18 cellular contexts compared by ENCODE assay signal in genomic region chr2:205959528-205959927, GRCh38.
A peak's percentile ranks its signal among the peaks of the same experiment; 100 is the strongest.
DNase-seq lines count a peak whose midpoint lies in the region; FAIRE-seq and TF ChIP-seq lines count a peak whose summit lies in the region.
"Had no signal": no experiment of that assay in that cellular context is flagged by ENCODE, and none has a peak within 500 bp of the region (broad histone marks: within the 10 kb centered on the region; RNA-seq: fewer than 3 reads in every experiment).

No MANE protein-coding gene starts in this region.

- H3K23ac ChIP-seq in H1 (ENCODE audit: insufficient read length): no peak overlapping the region

- H3K56ac ChIP-seq in H1 (replicated peaks; ENCODE audit: insufficient read length, low read depth, low read length): no peak overlapping the region

- H3K9me3 ChIP-seq in H1 (ENCODE audit: insufficient read depth in 2 of 2, low read depth in 1 of 2, low read length in 1 of 2): no peaks in the 10 kb centered on the region
- H3K9me3 ChIP-seq: BLaER1, Caco-2 had no signal

- H3K4me1 ChIP-seq in H1 (replicated peaks in 1 of 4; ENCODE audit: control insufficient read depth in 3 of 4, insufficient read depth in 4 of 4, low read length in 3 of 4): peaks cover 0 to 6% (median 2%) of the 10 kb centered on the region in 4 experiments; a peak in 2 of 7 replicates
- H3K4me1 ChIP-seq: Caco-2 had no signal

- H3K9ac ChIP-seq in H1 (replicated peaks in 1 of 4; ENCODE audit: extremely low read depth in 1 of 4, low read depth in 3 of 4, low read length in 3 of 4): no peak overlapping the region
- H3K9ac ChIP-seq: BLaER1 had no signal

- no peak overlapping the region for H2BK20ac ChIP-seq in H1 (ENCODE audit: low read length)

- no peaks in the 10 kb centered on the region for H3K36me3 ChIP-seq in H1 (ENCODE audit: control insufficient read depth in 2 of 4, insufficient read depth in 4 of 4, low read length in 3 of 4)
- H3K36me3 ChIP-seq: BLaER1 had no signal

- H3K4me3 ChIP-seq in H1 (ENCODE audit: extremely low read depth in 1 of 4, insufficient read depth in 2 of 4, low read depth in 3 of 4, low read length in 4 of 4): no peak overlapping the region
- H3K4me3 ChIP-seq: BLaER1 had no signal

- CTCF ChIA-PET in H1 (lab: Charles Lee; ENCODE audit: partially characterized antibody): interaction anchor here (1.0 kb wide), 1 partner anchor 29 kb away, joined by 3 read pairs; no protein-coding TSS in a partner anchor

- no peak overlapping the region for H3K4me2 ChIP-seq in H1 (ENCODE audit: insufficient read depth in 1 of 2, low read depth in 2 of 2, low read length in 2 of 2)
- H3K4me2 ChIP-seq: BLaER1 had no signal

- 86% methylated on average over 9 of the region's 9 CpGs; no CpG with 5 or more reads in 1 of the 2 experiments for WGBS in H1 (ENCODE audit: extremely low coverage in 1 of 2, insufficient coverage in 1 of 2, insufficient read length in 1 of 2, insufficient replicate concordance in 2 of 2, low coverage in 1 of 2, low lambda C conversion rate in 2 of 2, missing lambda C conversion rate in 1 of 2), 2 experiments

- no peak for TF ChIP-seq POLR2A in H1 (IDR thresholded peaks at IDR 0.05; ENCODE audit: control extremely low read depth in 1 of 2, low read depth in 2 of 2, low read length in 2 of 2)

- no peaks in the 10 kb centered on the region for H3K79me1 ChIP-seq in H1 (ENCODE audit: low read depth, low read length)

- H4K8ac ChIP-seq in H1 (ENCODE audit: extremely low read depth, insufficient read depth, low read length): no peak overlapping the region

- no peak overlapping the region for H2AFZ ChIP-seq in H1 (ENCODE audit: low read length)

- no peak overlapping the region for H2BK120ac ChIP-seq in H1 (replicated peaks; ENCODE audit: low read depth, low read length)

- H2BK5ac ChIP-seq in H1 (ENCODE audit: low read depth, low read length): no peak overlapping the region

- no peaks in the 10 kb centered on the region for H3K23me2 ChIP-seq in H1 (ENCODE audit: low read depth, low read length)

- no peak for TF ChIP-seq CTCF in H1 (IDR thresholded peaks at IDR 0.05; ENCODE audit: control extremely low read depth in 1 of 3, insufficient read depth in 1 of 3, low read depth in 1 of 3, low read length in 3 of 3)

- H2AK5ac ChIP-seq in H1 (ENCODE audit: low read depth, low read length): peak overlapping the region; percentile 82; the same call in 1 of the 2 replicates

- no peak overlapping the region for H3K14ac ChIP-seq in H1 (ENCODE audit: insufficient read length)

- no peak overlapping the region for H4K5ac ChIP-seq in H1 (ENCODE audit: insufficient read length, low read depth, low read length)

- no peak overlapping the region for H2BK15ac ChIP-seq in H1 (ENCODE audit: low read length)

- no peaks in the 10 kb centered on the region for H3K27me3 ChIP-seq in H1 (replicated peaks in 1 of 4; ENCODE audit: control insufficient read depth in 3 of 4, extremely low read depth in 1 of 4, insufficient read depth in 3 of 4, low read length in 3 of 4)
- H3K27me3 ChIP-seq: BLaER1 had no signal

- H2BK12ac ChIP-seq in H1 (ENCODE audit: low read depth, low read length): peak overlapping the region; percentile 52; the same call in 1 of the 2 replicates

- H3K18ac ChIP-seq in H1 (ENCODE audit: extremely low read depth, low read length): no peak overlapping the region

- no peak overlapping the region for H3K27ac ChIP-seq in H1 (ENCODE audit: low read depth, low read length)
- H3K27ac ChIP-seq: BLaER1 had no signal

- POLR2A ChIA-PET in H1 (lab: Charles Lee; ENCODE audit: partially characterized antibody): no interaction called here

- no peak for TF ChIP-seq EP300 in H1 (IDR thresholded peaks at IDR 0.05; ENCODE audit: borderline replicate concordance in 1 of 2, low read depth in 2 of 2, low read length in 2 of 2)

- no peaks in the 10 kb centered on the region for H4K20me1 ChIP-seq in H1 (replicated peaks in 1 of 2; ENCODE audit: control insufficient read depth in 1 of 2, insufficient read depth in 2 of 2, low read length in 2 of 2)
- H4K20me1 ChIP-seq: BLaER1 had no signal

- H3K4ac ChIP-seq in H1 (replicated peaks; ENCODE audit: insufficient read length, low read depth, low read length): no peak overlapping the region

- no peak overlapping the region for H4K91ac ChIP-seq in H1 (replicated peaks; ENCODE audit: insufficient read length, low read length)

- no peak for FAIRE-seq in H1 (lab: Jason Lieb, UNC)
- FAIRE-seq: GM19239, HTR-8/SVneo had no signal

- DNase-seq in SHP77 (lab: John Stamatoyannopoulos, UW) (peak; percentile 29 to 38), SHP77 treated with DMSO at 0.1 percent for 48 hours (lab: John Stamatoyannopoulos, UW) (no peak), NCI-H2171 treated with DMSO at 0.1 percent for 48 hours (lab: John Stamatoyannopoulos, UW) (peak; percentile 43), H1 (ENCODE audit: low read depth in 1 of 2, low spot score in 2 of 2) (no peak), mesenteric fat pad (ENCODE audit: low spot score) (no peak), OCI-M1 (lab: John Stamatoyannopoulos, UW) (no peak), ureter (ENCODE audit: low spot score) (no peak)
- DNase-seq: 8988T; AML-193; Caco-2; CD8-positive, alpha-beta memory T cell; DMS53; GF-D8; HCEC 1CT; HFFc6 had no signal

- no peak for TF ChIP-seq RAD21 in H1 (IDR thresholded peaks at IDR 0.05 in 1 of 2, conservative IDR thresholded peaks at IDR 0.05 in 1 of 2; ENCODE audit: low read depth in 2 of 2, low read length in 2 of 2)

- H3K79me2 ChIP-seq in H1 (ENCODE audit: control insufficient read depth in 1 of 2, insufficient read depth in 2 of 2, low read length in 2 of 2): no peaks in the 10 kb centered on the region

TF ChIP-seq in H1, 55 proteins besides CTCF, POLR2A, EP300 and RAD21:
- TF ChIP-seq BACH1 (IDR thresholded peaks at IDR 0.05; ENCODE audit: low read length) (no peak), SUZ12 (IDR thresholded peaks at IDR 0.05; ENCODE audit: low read length) (no peak), HDAC2 (IDR thresholded peaks at IDR 0.05; ENCODE audit: borderline replicate concordance in 1 of 2, low read depth in 2 of 2, low read length in 2 of 2) (no peak), PHF8 (conservative IDR thresholded peaks at IDR 0.05; ENCODE audit: low read depth, low read length) (no peak), KDM5A (IDR thresholded peaks at IDR 0.05; ENCODE audit: low read length) (no peak), RNF2 (IDR thresholded peaks at IDR 0.05; ENCODE audit: borderline replicate concordance, low read depth, low read length, missing control alignments, poor library complexity, severe bottlenecking) (no peak), CHD2 (IDR thresholded peaks at IDR 0.05; ENCODE audit: low read length) (no peak), SP4 (IDR thresholded peaks at IDR 0.05; ENCODE audit: low read length) (no peak), GABPA (IDR thresholded peaks at IDR 0.05; ENCODE audit: borderline replicate concordance, insufficient read depth, low read length) (no peak), SAP30 (IDR thresholded peaks at IDR 0.05; ENCODE audit: insufficient read depth, insufficient replicate concordance, low read length) (no peak), ATF3 (IDR thresholded peaks at IDR 0.05; ENCODE audit: insufficient read depth, low read depth, low read length) (no peak)

Comparison
In these comparisons a context has a peak if more than half of its experiments do, and no peak if none do; other contexts are left out.
1. DNase-seq: peak in SHP77 (2 of 2) and NCI-H2171 treated with DMSO at 0.1 percent for 48 hours (single experiment); none in SHP77 treated with DMSO at 0.1 percent for 48 hours (single experiment), H1 (0 of 2), mesenteric fat pad (single experiment), OCI-M1 (single experiment) and ureter (single experiment).